ENCODE assay signal across 9 cellular contexts in genomic region chrX:110341189-110342035, GRCh38. TPM values are rescaled to one million over a fixed set of nuclear protein-coding genes. Genes with fewer than 3 reads are reported as not detected.
DNase-seq lines count a peak whose midpoint lies in the region; ATAC-seq and TF ChIP-seq lines count a peak whose summit lies in the region.
"Had no signal": no experiment of that assay in that cellular context is flagged by ENCODE, and none has a peak within 500 bp of the region (broad histone marks: within the 10 kb centered on the region; RNA-seq: fewer than 3 reads in every experiment).

No MANE protein-coding gene starts in this region.

- intact Hi-C loops in thyroid gland (cut with DNase I) = no loop called here

- peak; percentile 39 for ATAC-seq in GM19468 (IDR thresholded peaks at IDR 0.05; ENCODE audit: extremely low read depth, unreplicated experiment)

- H4K20me1 ChIP-seq in BLaER1 = no peaks in the 10 kb centered on the region

- H3K9me3 ChIP-seq in BLaER1 (no peaks in the 10 kb centered on the region), thyroid gland (no peaks in the 10 kb centered on the region)

- H3K36me3 ChIP-seq in BLaER1 = no peaks in the 10 kb centered on the region
- H3K36me3 ChIP-seq in thyroid gland = no peaks in the 10 kb centered on the region

- no peak overlapping the region for H3K9ac ChIP-seq in BLaER1

- 76 to 85% methylated on average over 11 of the region's 11 CpGs for WGBS in thyroid gland, 2 donors

- no peak for TF ChIP-seq CTCF in thyroid gland (IDR thresholded peaks at IDR 0.05)

- H3K4me1 ChIP-seq in BLaER1 = peaks cover 16% of the 10 kb centered on the region
- no peaks in the 10 kb centered on the region for H3K4me1 ChIP-seq in thyroid gland

- peak overlapping the region; percentile 47 for H3K4me2 ChIP-seq in BLaER1

- TF ChIP-seq POLR2A in erythroblast (IDR thresholded peaks at IDR 0.05; ENCODE audit: low read length) = no peak
- TF ChIP-seq POLR2A in thyroid gland (IDR thresholded peaks at IDR 0.05) = no peak

- H3K4me3 ChIP-seq in BLaER1 = no peak overlapping the region
- no peak overlapping the region for H3K4me3 ChIP-seq in thyroid gland (replicated peaks in 1 of 3)

- H3K27me3 ChIP-seq in BLaER1 = peaks cover 14% of the 10 kb centered on the region; the same call in 1 of the 2 replicates
- H3K27me3 ChIP-seq in thyroid gland = no peaks in the 10 kb centered on the region

- peak; percentile 43 for DNase-seq in HS-27A (ENCODE audit: low read depth)
- DNase-seq in erythroblast (lab: John Stamatoyannopoulos, UW) = peak; percentile 54 to 63
- DNase-seq in nucleus accumbens (lab: John Stamatoyannopoulos, UW) = no peak
- DNase-seq in thyroid gland = no peak
- no peak for DNase-seq in activated naive CD4-positive, alpha-beta T cell treated with Interleukin-2 at 50 U/mL for 16 hours
- DNase-seq in mucosa of gallbladder (ENCODE audit: low spot score) = no peak

- H3K27ac ChIP-seq in BLaER1 (peak overlapping the region; percentile 40), thyroid gland (no peak overlapping the region)

RNA-seq across cellular contexts. Expression of gene RTL9, which starts 17.2 kb away (rescaled TPM):
- total RNA-seq in thyroid gland (1 to 10 TPM in 1 of 4 donors, under 1 TPM in 3; 0.40 to 1.1 (median 0.56) TPM), mucosa of gallbladder (0.17 TPM)
- total RNA-seq: natural killer cell treated with Interleukin-12 subunit alpha and Interleukin-12 subunit beta and Interleukin-15 and Interleukin-18, amount 100 ng/mL, for 72 hours had no signal

RNA-seq across cellular contexts. Expression of gene AMMECR1, which starts 23.5 kb away (rescaled TPM):
- total RNA-seq in thyroid gland = 10 to 100 TPM in 3 of 4 donors, 1 to 10 TPM in 1; 6.2 to 38.0 (median 11.0) TPM
- total RNA-seq in mucosa of gallbladder = 5.7 TPM

Comparison
In these comparisons a context has a peak if more than half of its experiments do, and no peak if none do; other contexts are left out.
1. DNase-seq: peak in HS-27A (single experiment) and erythroblast (2 of 2); none in nucleus accumbens (0 of 56), thyroid gland (0 of 2), activated naive CD4-positive, alpha-beta T cell treated with Interleukin-2 at 50 U/mL for 16 hours (single experiment) and mucosa of gallbladder (single experiment).